In the genomic region with DNA sequence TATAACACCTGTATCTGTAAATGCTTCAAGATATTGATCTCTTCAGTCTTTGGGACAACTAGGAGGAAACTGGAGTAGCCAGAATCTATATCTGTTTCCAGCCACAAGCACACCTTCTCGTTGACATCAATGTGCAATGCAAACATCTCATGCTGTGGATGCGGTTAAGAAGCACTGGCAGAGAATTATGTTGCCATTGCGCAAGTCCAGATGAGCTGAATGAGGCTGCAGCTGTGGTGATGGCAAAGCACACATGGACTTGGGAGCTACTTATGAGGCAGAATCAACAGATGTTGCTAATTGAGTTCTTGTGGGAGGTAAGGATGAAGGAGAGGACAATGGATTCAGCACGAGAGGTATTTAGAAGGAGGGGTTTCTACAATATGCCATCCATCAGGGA, we compare ENCODE assay signal across 15 cellular contexts.
DNase-seq lines count a peak whose midpoint lies in the region; ATAC-seq and TF ChIP-seq lines count a peak whose summit lies in the region.
"Had no signal": no experiment of that assay in that cellular context is flagged by ENCODE, and none has a peak within 500 bp of the region (broad histone marks: within the 10 kb centered on the region; RNA-seq: fewer than 3 reads in every experiment).

No MANE protein-coding gene starts in this region.

- H3K36me3 ChIP-seq in GM23248 (ENCODE audit: low read depth): no peaks in the 10 kb centered on the region
- H3K36me3 ChIP-seq: right atrium auricular region had no signal

- no peak overlapping the region for H2AFZ ChIP-seq in GM23248

- 9 to 13% methylated on average over 4 of the region's 4 CpGs for WGBS in GM23248 (ENCODE audit: low coverage in 1 of 2, low lambda C conversion rate in 2 of 2, missing lambda C conversion rate in 2 of 2), 2 experiments

- no peaks in the 10 kb centered on the region for H3F3A ChIP-seq in GM23248 (ENCODE audit: insufficient read depth)

- H3K27ac ChIP-seq in GM23248: no peak overlapping the region
- H3K27ac ChIP-seq: right atrium auricular region had no signal

- H3K27me3 ChIP-seq in GM23248 (replicated peaks; ENCODE audit: insufficient read depth): no peaks in the 10 kb centered on the region
- H3K27me3 ChIP-seq: right atrium auricular region had no signal

- H4K20me1 ChIP-seq in GM23248 (ENCODE audit: insufficient read depth): no peaks in the 10 kb centered on the region

- no peaks in the 10 kb centered on the region for H3K9me3 ChIP-seq in GM23248 (ENCODE audit: low read depth)
- H3K9me3 ChIP-seq: right atrium auricular region had no signal

- no peaks in the 10 kb centered on the region for H3K9me2 ChIP-seq in GM23248 (ENCODE audit: insufficient read depth)

- DNase-seq in AG08396 (ENCODE audit: low spot score) (peak; percentile 24), GM23248 (peak; percentile 79), NOMO-1 treated with dmso at 0.1 percent for 144 hours (lab: John Stamatoyannopoulos, UW; ENCODE audit: unreplicated experiment) (peak; percentile 18), fibroblast of villous mesenchyme (ENCODE audit: low read depth) (peak; percentile 96), glomerular visceral epithelial cell (ENCODE audit: extremely low spot score) (no peak)
- DNase-seq in activated CD4-positive, CD25-positive, alpha-beta regulatory T cell (lab: John Stamatoyannopoulos, UW): no peak
- DNase-seq: activated CD4-positive, CD25-positive, alpha-beta regulatory T cell treated with anti-CD3 and anti-CD28 coated beads, Interleukin-2, amount 50 U/mL, for 72 hours; activated gamma-delta T cell; anterior cingulate cortex; head of caudate nucleus; SIG-M5; substantia nigra had no signal

- H3K4me1 ChIP-seq in GM23248 (ENCODE audit: insufficient read depth): peaks cover 3% of the 10 kb centered on the region; the same call in 1 of the 2 replicates
- H3K4me1 ChIP-seq: right atrium auricular region had no signal

- no peak overlapping the region for H3K9ac ChIP-seq in GM23248

- no peak overlapping the region for H3K4me3 ChIP-seq in GM23248
- no peak overlapping the region for H3K4me3 ChIP-seq in fibroblast of villous mesenchyme (ENCODE audit: low read depth, low read length)
- H3K4me3 ChIP-seq: right atrium auricular region had no signal

- H3K4me2 ChIP-seq in GM23248 (ENCODE audit: unreplicated experiment): no peak overlapping the region

- ATAC-seq in HG03354 (IDR thresholded peaks at IDR 0.05; ENCODE audit: poor library complexity, severe bottlenecking, unreplicated experiment) (no peak), HG03196 (IDR thresholded peaks at IDR 0.05; ENCODE audit: unreplicated experiment) (no peak)

- in situ Hi-C loops in GM23248 (cut with MboI): no loop called here

- H3K79me2 ChIP-seq in GM23248 (ENCODE audit: insufficient read depth): no peaks in the 10 kb centered on the region

- no peak for TF ChIP-seq CTCF in fibroblast of villous mesenchyme (IDR thresholded peaks at IDR 0.05; ENCODE audit: insufficient read depth, low read depth, low read length)

Comparison
In these comparisons a context has a peak if more than half of its experiments do, and no peak if none do; other contexts are left out.
1. DNase-seq: peak in AG08396 (single experiment), GM23248 (single experiment), NOMO-1 treated with dmso at 0.1 percent for 144 hours (single experiment) and fibroblast of villous mesenchyme (single experiment); none in glomerular visceral epithelial cell (single experiment) and activated CD4-positive, CD25-positive, alpha-beta regulatory T cell (0 of 4).